17 cellular contexts compared by ENCODE assay signal in the genomic region with DNA sequence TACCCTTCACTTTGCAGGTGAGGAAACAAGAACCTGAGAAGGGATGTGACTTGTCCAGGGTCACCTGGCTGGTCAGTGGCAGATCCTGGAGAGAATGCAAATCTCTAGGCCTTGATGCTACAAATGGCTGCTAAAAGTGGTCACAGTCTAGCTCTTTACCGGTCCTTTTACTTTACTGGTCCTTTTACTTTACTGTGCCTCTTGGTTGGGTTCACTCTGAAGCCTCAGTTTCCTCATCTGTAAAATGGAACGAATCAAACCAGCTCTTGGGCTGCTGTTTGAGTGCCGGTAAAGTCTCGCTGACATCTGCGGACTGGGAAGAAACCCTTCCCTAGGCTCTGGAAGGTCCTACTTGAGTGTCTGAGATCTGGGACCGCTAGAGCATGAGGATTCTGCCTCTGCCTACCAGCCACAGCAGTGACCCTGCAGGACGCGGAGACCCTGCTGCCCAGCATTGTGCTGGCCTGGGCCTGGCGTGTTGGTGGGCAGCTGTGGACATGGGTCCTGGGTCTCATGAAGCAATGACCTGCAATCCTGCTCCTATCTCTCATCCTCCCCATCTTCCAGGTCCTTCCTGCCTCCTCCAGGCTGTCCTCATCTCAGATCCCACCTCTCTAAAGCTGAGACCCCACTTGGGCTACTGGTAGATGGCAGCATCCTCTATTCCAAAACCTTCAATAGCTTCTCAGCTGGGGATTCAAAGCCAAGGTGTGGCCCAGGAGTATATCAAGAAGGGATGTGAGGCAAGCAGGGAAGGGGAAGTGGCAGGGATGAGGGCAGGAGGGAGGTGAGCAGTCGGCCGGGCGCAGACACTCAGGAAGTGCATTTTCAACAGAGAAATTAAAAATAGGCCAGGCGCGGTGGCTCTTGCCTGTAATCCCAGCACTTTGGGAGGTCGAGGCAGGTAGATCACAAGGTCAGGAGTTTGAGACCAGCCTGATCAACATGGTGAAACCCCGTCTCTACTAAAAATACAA. TPM values are rescaled to one million over a fixed set of nuclear protein-coding genes. Genes with fewer than 3 reads are reported as not detected.
DNase-seq lines count a peak whose midpoint lies in the region; ATAC-seq and TF ChIP-seq lines count a peak whose summit lies in the region.
"Had no signal": no experiment of that assay in that cellular context is flagged by ENCODE, and none has a peak within 500 bp of the region (broad histone marks: within the 10 kb centered on the region; RNA-seq: fewer than 3 reads in every experiment).

No MANE protein-coding gene starts in this region.

- no peaks in the 10 kb centered on the region for H3K9me3 ChIP-seq in SJCRH30 (replicated peaks)

- H3K27ac Mint-ChIP-seq in stimulated activated effector memory CD8-positive, alpha-beta T cell treated with anti-CD3 and anti-CD28 coated beads, Interleukin-12 subunit alpha, Interleukin-12 subunit beta, amount 100 ng/mL, for 72 hours, result peak overlapping the region; percentile 76
- no peak overlapping the region for H3K27ac Mint-ChIP-seq in stimulated activated naive CD8-positive, alpha-beta T cell treated with anti-CD3 and anti-CD28 coated beads, Interleukin-15, amount 100 ng/mL, for 72 hours
- H3K27ac Mint-ChIP-seq: CD8-positive, alpha-beta T cell; IgD-negative memory B cell had no signal

- peaks cover 43% of the 10 kb centered on the region for H3K4me1 Mint-ChIP-seq in stimulated activated effector memory CD8-positive, alpha-beta T cell treated with anti-CD3 and anti-CD28 coated beads, Interleukin-12 subunit alpha, Interleukin-12 subunit beta, amount 100 ng/mL, for 72 hours
- peaks cover 57% of the 10 kb centered on the region for H3K4me1 Mint-ChIP-seq in stimulated activated naive CD8-positive, alpha-beta T cell treated with anti-CD3 and anti-CD28 coated beads, Interleukin-15, amount 100 ng/mL, for 72 hours

- H3K4me3 ChIP-seq in HL-60 (replicated peaks; ENCODE audit: insufficient read depth, low read length), result no peak overlapping the region
- H3K4me3 ChIP-seq in SJCRH30, result no peak overlapping the region

- H3K36me3 ChIP-seq in SJCRH30, result no peaks in the 10 kb centered on the region

- peak; percentile 32 to 75 for DNase-seq in HL-60 (ENCODE audit: low read depth in 1 of 2, low spot score in 1 of 2)
- peak; percentile 55 for DNase-seq in NOMO-1 treated with dmso at 0.1 percent for 144 hours (lab: John Stamatoyannopoulos, UW; ENCODE audit: unreplicated experiment)
- no peak for DNase-seq in stimulated activated effector memory CD8-positive, alpha-beta T cell treated with anti-CD3 and anti-CD28 coated beads, Interleukin-12 subunit alpha, Interleukin-12 subunit beta, amount 100 ng/mL, for 72 hours (ENCODE audit: low spot score in 2 of 2)
- DNase-seq in stimulated activated naive CD8-positive, alpha-beta T cell treated with anti-CD3 and anti-CD28 coated beads, Interleukin-15, amount 100 ng/mL, for 72 hours, result no peak
- DNase-seq in GM10248 (ENCODE audit: extremely low spot score), result no peak
- DNase-seq in SJCRH30, result no peak
- DNase-seq: CD8-positive, alpha-beta T cell; DND-41; H9; NCI-H1436; NCI-H2081 treated with DMSO at 0.1 percent for 48 hours; NCI-H510A treated with DMSO at 0.1 percent for 48 hours; SHP77; T-helper 2 cell had no signal

- TF ChIP-seq CTCF in HL-60 (IDR thresholded peaks at IDR 0.05; ENCODE audit: insufficient read depth, low read length), result no peak
- TF ChIP-seq CTCF in VCaP (conservative IDR thresholded peaks at IDR 0.05), result no peak
- TF ChIP-seq CTCF in GM10248 (IDR thresholded peaks at IDR 0.05; ENCODE audit: control extremely low read depth, extremely low read depth, low read depth, missing control alignments), result no peak

- no peak overlapping the region for H3K4me3 Mint-ChIP-seq in stimulated activated effector memory CD8-positive, alpha-beta T cell treated with anti-CD3 and anti-CD28 coated beads, Interleukin-12 subunit alpha, Interleukin-12 subunit beta, amount 100 ng/mL, for 72 hours
- H3K4me3 Mint-ChIP-seq in stimulated activated naive CD8-positive, alpha-beta T cell treated with anti-CD3 and anti-CD28 coated beads, Interleukin-15, amount 100 ng/mL, for 72 hours, result no peak overlapping the region
- H3K4me3 Mint-ChIP-seq: CD8-positive, alpha-beta T cell; H9; IgD-negative memory B cell had no signal

- H3K27me3 ChIP-seq in HL-60 (ENCODE audit: insufficient read depth, poor library complexity, severe bottlenecking) (no peaks in the 10 kb centered on the region), SJCRH30 (0 out of 2 replicates have a peak, but pooled peaks cover 9% of the 10 kb centered on the region)

- H3K36me3 Mint-ChIP-seq in stimulated activated effector memory CD8-positive, alpha-beta T cell treated with anti-CD3 and anti-CD28 coated beads, Interleukin-12 subunit alpha, Interleukin-12 subunit beta, amount 100 ng/mL, for 72 hours, result no peaks in the 10 kb centered on the region

- H3K27me3 Mint-ChIP-seq in stimulated activated naive CD8-positive, alpha-beta T cell treated with anti-CD3 and anti-CD28 coated beads, Interleukin-15, amount 100 ng/mL, for 72 hours, result no peaks in the 10 kb centered on the region
- H3K27me3 Mint-ChIP-seq: IgD-negative memory B cell had no signal

- CTCF ChIA-PET in GM10248 (lab: Yijun Ruan, JAX), result interaction anchor here (0.7 to 1.2 kb wide), 4 partner anchors 13 to 22 kb away, joined by 3 read pairs; no protein-coding TSS in a partner anchor

- ATAC-seq in stimulated activated effector memory CD8-positive, alpha-beta T cell treated with anti-CD3 and anti-CD28 coated beads, Interleukin-12 subunit alpha, Interleukin-12 subunit beta, amount 100 ng/mL, for 72 hours, result no peak
- ATAC-seq in stimulated activated naive CD8-positive, alpha-beta T cell treated with anti-CD3 and anti-CD28 coated beads, Interleukin-15, amount 100 ng/mL, for 72 hours, result no peak
- no peak for ATAC-seq in GM21423 (IDR thresholded peaks at IDR 0.05; ENCODE audit: unreplicated experiment)
- ATAC-seq: CD8-positive, alpha-beta T cell had no signal

- POLR2A ChIA-PET in GM10248 (lab: Yijun Ruan, JAX), result no interaction called here

- no peaks in the 10 kb centered on the region for H3K4me1 ChIP-seq in SJCRH30

- no peaks in the 10 kb centered on the region for H3K9me3 Mint-ChIP-seq in stimulated activated effector memory CD8-positive, alpha-beta T cell treated with anti-CD3 and anti-CD28 coated beads, Interleukin-12 subunit alpha, Interleukin-12 subunit beta, amount 100 ng/mL, for 72 hours
- H3K9me3 Mint-ChIP-seq in stimulated activated naive CD8-positive, alpha-beta T cell treated with anti-CD3 and anti-CD28 coated beads, Interleukin-15, amount 100 ng/mL, for 72 hours, result no peaks in the 10 kb centered on the region
- H3K9me3 Mint-ChIP-seq: CD8-positive, alpha-beta T cell; H9; IgD-negative memory B cell had no signal

- H3K27ac ChIP-seq in HL-60 (replicated peaks) (peak overlapping the region; percentile 56), VCaP (peak overlapping the region; percentile 25; the same call in 1 of the 2 replicates), SJCRH30 (no peak overlapping the region)

RNA-seq across cellular contexts. Expression of gene CORO2A, which starts 13.3 kb away (rescaled TPM):
- total RNA-seq in SJCRH30 (2014; rRNA removed; shearing (Covaris generic)), result 0.55 and 0.61 TPM in 2 replicates

Comparison
In these comparisons a context has a peak if more than half of its experiments do, and no peak if none do; other contexts are left out.
1. DNase-seq: peak in HL-60 (2 of 2) and NOMO-1 treated with dmso at 0.1 percent for 144 hours (single experiment); none in stimulated activated effector memory CD8-positive, alpha-beta T cell treated with anti-CD3 and anti-CD28 coated beads, Interleukin-12 subunit alpha, Interleukin-12 subunit beta, amount 100 ng/mL, for 72 hours (0 of 2), stimulated activated naive CD8-positive, alpha-beta T cell treated with anti-CD3 and anti-CD28 coated beads, Interleukin-15, amount 100 ng/mL, for 72 hours (0 of 2), GM10248 (single experiment) and SJCRH30 (0 of 2).